Comparison of ENCODE assay signal across 8 cellular contexts in the genomic region with DNA sequence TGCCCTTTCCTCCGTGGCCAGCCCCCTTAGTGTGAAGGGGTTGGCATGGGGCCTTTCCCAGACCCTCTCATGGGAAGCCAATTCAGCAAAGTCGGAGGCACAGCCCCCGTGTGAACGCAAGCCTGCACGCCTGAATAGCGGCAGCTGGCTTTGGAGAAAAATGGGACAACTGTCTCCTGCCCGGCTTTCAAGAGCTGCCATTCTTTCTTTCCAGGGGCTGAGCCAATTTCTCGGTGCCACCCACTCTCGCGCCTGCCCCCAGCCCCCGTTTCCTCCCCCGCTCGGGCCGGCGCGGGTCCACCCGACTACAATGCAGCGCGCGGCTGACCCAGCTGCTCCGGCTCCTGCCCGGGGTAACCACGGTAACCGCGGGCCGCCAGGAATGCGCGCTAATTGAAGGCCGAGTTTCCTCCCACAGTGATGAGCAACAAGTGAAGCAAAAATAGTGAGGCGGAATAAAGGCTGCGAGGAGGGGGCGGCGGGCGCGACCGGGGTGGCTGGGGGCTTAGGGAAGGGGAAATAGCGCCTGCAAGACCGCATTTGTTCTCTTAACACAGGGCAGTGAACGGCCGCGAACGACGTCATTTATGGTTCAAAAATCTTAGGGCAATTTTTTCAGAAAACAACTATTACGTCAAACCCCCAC. TPM values are rescaled to one million over a fixed set of nuclear protein-coding genes. Genes with fewer than 3 reads are reported as not detected.
DNase-seq lines count a peak whose midpoint lies in the region; ATAC-seq, FAIRE-seq and TF ChIP-seq lines count a peak whose summit lies in the region.

No MANE protein-coding gene starts in this region.

- H3K4me1 Mint-ChIP-seq in natural killer cell, result peaks cover 27 to 28% of the 10 kb centered on the region in 2 donors

- peak overlapping the region; percentile 77 for H3K4me3 Mint-ChIP-seq in natural killer cell

- CTCF ChIA-PET in HepG2 (lab: Yijun Ruan, JAX; ENCODE audit: low intra/inter-chr PET ratio, low total read pairs), result no interaction called here

- H3K27ac ChIP-seq in right lobe of liver, result no peak overlapping the region
- no peak overlapping the region for H3K27ac ChIP-seq in HepG2 (ENCODE audit: extremely low read length, insufficient read depth, low read length)

- TF ChIP-seq POLR2A in right lobe of liver (IDR thresholded peaks at IDR 0.05) (no peak), HepG2 (IDR thresholded peaks at IDR 0.05; ENCODE audit: insufficient read depth in 1 of 2, low read depth in 2 of 2, low read length in 2 of 2) (no peak)

- TF ChIP-seq CTCF in right lobe of liver (IDR thresholded peaks at IDR 0.05) (no peak), HepG2 (CRISPR knock-in tag; IDR thresholded peaks at IDR 0.05) (no peak), fibroblast of the aortic adventitia (IDR thresholded peaks at IDR 0.05; ENCODE audit: insufficient read depth, low read length) (no peak), natural killer cell (IDR thresholded peaks at IDR 0.05) (no peak)

- H3K79me2 ChIP-seq in HepG2 (ENCODE audit: insufficient read depth, low read length), result no peaks in the 10 kb centered on the region

- FAIRE-seq in HepG2 (lab: Jason Lieb, UNC), result no peak

- DNase-seq in right lobe of liver, result peak in 2 of 3 donors; percentile 21 to 49
- no peak for DNase-seq in HepG2 (ENCODE audit: low spot score)
- peak; percentile 51 for DNase-seq in NCI-H774 (lab: John Stamatoyannopoulos, UW)
- peak; percentile 35 for DNase-seq in fibroblast of the aortic adventitia (ENCODE audit: low read depth)
- peak; percentile 43 for DNase-seq in natural killer cell
- DNase-seq in LoVo (ENCODE audit: low spot score), result no peak

- H3K27me3 Mint-ChIP-seq in natural killer cell (ENCODE audit: low read depth in 2 of 2), result peaks cover 14 to 23% of the 10 kb centered on the region in 2 donors

- H3K4me3 ChIP-seq in right lobe of liver (no peak overlapping the region), HepG2 (replicated peaks in 1 of 3; ENCODE audit: insufficient read depth in 1 of 3, low read depth in 2 of 3, low read length in 3 of 3) (no peak overlapping the region), fibroblast of the aortic adventitia (ENCODE audit: low read depth, low read length) (peak overlapping the region; percentile 23)

- in situ Hi-C loops in HepG2 (cut with HindIII; ENCODE audit: extremely low pct_ligation_motif_present, low pct_unique_long_range_greater_than_20kb), result no loop called here

- H3K36me3 ChIP-seq in right lobe of liver (no peaks in the 10 kb centered on the region), HepG2 (replicated peaks in 1 of 2; ENCODE audit: control insufficient read depth in 1 of 2, insufficient read depth in 2 of 2, low read length in 2 of 2) (no peaks in the 10 kb centered on the region)

- BruUV-seq in HepG2 (replicated peaks; lab: Mats Ljungman, UMichigan), result no TSS peak

- 14% methylated on average over 36 of the region's 44 CpGs for WGBS in right lobe of liver (ENCODE audit: insufficient coverage, low coverage, low lambda C conversion rate, missing lambda C conversion rate)
- 31% methylated on average over 44 of the region's 44 CpGs for WGBS in HepG2 (ENCODE audit: low lambda C conversion rate)

- no peak for TF ChIP-seq EP300 in HepG2 (IDR thresholded peaks at IDR 0.05; ENCODE audit: low read depth in 2 of 2, low read length in 2 of 2)
- no peak for TF ChIP-seq EP300 in HepG2 (CRISPR knock-in tag; IDR thresholded peaks at IDR 0.05; ENCODE audit: borderline replicate concordance)

- no peak overlapping the region for H2AFZ ChIP-seq in HepG2 (ENCODE audit: low read length)

- no peak overlapping the region for H3K9ac ChIP-seq in HepG2 (ENCODE audit: insufficient read depth, low read depth, low read length)

- H3K36me3 Mint-ChIP-seq in natural killer cell, result no peaks in the 10 kb centered on the region

- intact Hi-C loops in right lobe of liver (cut with DNase I) (no loop called here), HepG2 (cut with micrococcal nuclease; ENCODE audit: unreplicated experiment) (no loop called here), natural killer cell (cut with micrococcal nuclease) (no loop called here)

- H3K4me2 ChIP-seq in HepG2 (ENCODE audit: low read depth, low read length), result no peak overlapping the region

- peak overlapping the region in 1 of 2 donors; percentile 47 for H3K27ac Mint-ChIP-seq in natural killer cell

- POLR2A ChIA-PET in HepG2 (lab: Yijun Ruan, JAX), result no interaction called here

- no peak for TF ChIP-seq RAD21 in HepG2 (CRISPR knock-in tag; IDR thresholded peaks at IDR 0.05)

- H3K9me3 ChIP-seq in right lobe of liver, result no peaks in the 10 kb centered on the region
- H3K9me3 ChIP-seq in HepG2 (ENCODE audit: low read length), result no peaks in the 10 kb centered on the region

- H4K20me1 ChIP-seq in HepG2 (ENCODE audit: insufficient read depth, low read length), result no peaks in the 10 kb centered on the region

- H3K9me3 Mint-ChIP-seq in natural killer cell, result no peaks in the 10 kb centered on the region

- H3K27me3 ChIP-seq in right lobe of liver (no peaks in the 10 kb centered on the region), HepG2 (ENCODE audit: control insufficient read depth in 1 of 2, insufficient read depth in 2 of 2, low read length in 2 of 2) (peaks cover 0 to 31% of the 10 kb centered on the region in 2 experiments; a peak in 3 of 5 replicates)

- peaks cover 0 to 6% (median 0%) of the 10 kb centered on the region in 4 donors for H3K4me1 ChIP-seq in right lobe of liver
- no peaks in the 10 kb centered on the region for H3K4me1 ChIP-seq in HepG2 (ENCODE audit: insufficient read depth, low read length)

- ATAC-seq in right lobe of liver, result peak in 3 of 4 donors; percentile 30 to 38 (median 35)
- no peak for ATAC-seq in HepG2
- ATAC-seq in natural killer cell, result peak; percentile 57 to 87 (median 83)
- no peak for ATAC-seq in GM18861 (IDR thresholded peaks at IDR 0.05; ENCODE audit: unreplicated experiment)
- no peak for ATAC-seq in HG03354 (IDR thresholded peaks at IDR 0.05; ENCODE audit: poor library complexity, severe bottlenecking, unreplicated experiment)

TF ChIP-seq in HepG2, 621 proteins besides CTCF, POLR2A, EP300 and RAD21 (continues in another document):
- TF ChIP-seq ZNF354B (CRISPR knock-in tag; IDR thresholded peaks at IDR 0.05), result no peak

RNA-seq across cellular contexts. Expression of gene ILDR2, which starts 27.8 kb away (rescaled TPM):
- total RNA-seq in right lobe of liver (1 to 10 TPM; 1.4 to 3.7 (median 2.2) TPM), HepG2 (2016; rRNA removed; fragmentation: Illumina TruSeq; extraction: Trizol) (0.04 and 0.17 TPM in 2 replicates), fibroblast of the aortic adventitia (ENCODE audit: low replicate concordance) (0.09 and 0.25 TPM in 2 replicates), natural killer cell (1 to 10 TPM; 2.4 to 4.3 (median 2.8) TPM)
- not detected in 2 replicates for total RNA-seq in HepG2 (2016; cell fraction: cytosol; rRNA removed; fragmentation: Illumina TruSeq; extraction: Trizol; ENCODE audit: low read depth)
- 0.10 and 0.13 TPM in 2 replicates for total RNA-seq in HepG2 (2016; cell fraction: insoluble cytoplasmic fraction; rRNA removed; fragmentation: Illumina TruSeq; extraction: Trizol)
- 0.14 and 0.19 TPM in 2 replicates for total RNA-seq in HepG2 (2016; cell fraction: membrane; rRNA removed; fragmentation: Illumina TruSeq; extraction: Trizol)
- 0.09 and 0.13 TPM in 2 replicates for total RNA-seq in HepG2 (2016; cell fraction: nucleus; rRNA removed; fragmentation: Illumina TruSeq; extraction: Trizol)
- polyA plus RNA-seq in HepG2 (2011; rRNA removed), result 0.10 TPM in 1 of 2 replicates, not detected in the other
- polyA plus RNA-seq in HepG2 (2011; cell fraction: cytosol; rRNA removed), result under 0.01 and 0.01 TPM in 2 replicates
- not detected in 2 replicates for polyA plus RNA-seq in HepG2 (2011; cell fraction: nucleus; rRNA removed)
- polyA plus RNA-seq in HepG2 (2012), result not detected in 2 replicates
- polyA plus RNA-seq in HepG2 (2016; cell fraction: cytosol; fragmentation: Illumina TruSeq; extraction: Trizol; ENCODE audit: low read depth), result 0.07 and 0.08 TPM in 2 replicates
- polyA plus RNA-seq in HepG2 (2016; cell fraction: insoluble cytoplasmic fraction; fragmentation: Illumina TruSeq; extraction: Trizol; ENCODE audit: low read depth), result 0.08 TPM in 1 of 2 replicates, not detected in the other
- 0.07 and 0.10 TPM in 2 replicates for polyA plus RNA-seq in HepG2 (2016; cell fraction: membrane; fragmentation: Illumina TruSeq; extraction: Trizol; ENCODE audit: low read depth)
- polyA plus RNA-seq in HepG2 (2016; cell fraction: nucleus; fragmentation: Illumina TruSeq; extraction: Trizol; ENCODE audit: insufficient read depth, low read depth), result 0.07 and 0.27 TPM in 2 replicates
- polyA minus RNA-seq in HepG2 (2011; rRNA and poly(A)+ RNA removed; ENCODE audit: low replicate concordance), result not detected in 2 replicates
- not detected in 2 replicates for polyA minus RNA-seq in HepG2 (2011; cell fraction: cytosol; rRNA and poly(A)+ RNA removed)
- under 0.01 TPM in 1 of 2 replicates, not detected in the other for polyA minus RNA-seq in HepG2 (2011; cell fraction: nucleus; rRNA and poly(A)+ RNA removed)

RNA-seq across cellular contexts. Expression of gene MAEL, which starts 41.6 kb away (rescaled TPM):
- total RNA-seq in right lobe of liver, result under 1 TPM in 1 of 6 experiments, not detected in 5; 0.15 TPM
- total RNA-seq in HepG2 (2016; rRNA removed; fragmentation: Illumina TruSeq; extraction: Trizol), result not detected in 2 replicates
- not detected in 2 replicates for total RNA-seq in HepG2 (2016; cell fraction: cytosol; rRNA removed; fragmentation: Illumina TruSeq; extraction: Trizol; ENCODE audit: low read depth)
- not detected in 2 replicates for total RNA-seq in HepG2 (2016; cell fraction: insoluble cytoplasmic fraction; rRNA removed; fragmentation: Illumina TruSeq; extraction: Trizol)
- not detected in 2 replicates for total RNA-seq in HepG2 (2016; cell fraction: membrane; rRNA removed; fragmentation: Illumina TruSeq; extraction: Trizol)
- total RNA-seq in HepG2 (2016; cell fraction: nucleus; rRNA removed; fragmentation: Illumina TruSeq; extraction: Trizol), result not detected in 2 replicates
- not detected in 2 replicates for polyA plus RNA-seq in HepG2 (2011; rRNA removed)
- not detected in 2 replicates for polyA plus RNA-seq in HepG2 (2011; cell fraction: cytosol; rRNA removed)
- not detected in 2 replicates for polyA plus RNA-seq in HepG2 (2011; cell fraction: nucleus; rRNA removed)
- polyA plus RNA-seq in HepG2 (2012), result not detected in 2 replicates
- not detected in 2 replicates for polyA plus RNA-seq in HepG2 (2016; cell fraction: cytosol; fragmentation: Illumina TruSeq; extraction: Trizol; ENCODE audit: low read depth)
- polyA plus RNA-seq in HepG2 (2016; cell fraction: insoluble cytoplasmic fraction; fragmentation: Illumina TruSeq; extraction: Trizol; ENCODE audit: low read depth), result not detected in 2 replicates
- polyA plus RNA-seq in HepG2 (2016; cell fraction: membrane; fragmentation: Illumina TruSeq; extraction: Trizol; ENCODE audit: low read depth), result not detected in 2 replicates
- not detected in 2 replicates for polyA plus RNA-seq in HepG2 (2016; cell fraction: nucleus; fragmentation: Illumina TruSeq; extraction: Trizol; ENCODE audit: insufficient read depth, low read depth)
- polyA minus RNA-seq in HepG2 (2011; rRNA and poly(A)+ RNA removed; ENCODE audit: low replicate concordance), result not detected in 2 replicates
- not detected in 2 replicates for polyA minus RNA-seq in HepG2 (2011; cell fraction: cytosol; rRNA and poly(A)+ RNA removed)
- not detected in 2 replicates for polyA minus RNA-seq in HepG2 (2011; cell fraction: nucleus; rRNA and poly(A)+ RNA removed)
- not detected in 2 replicates for total RNA-seq in fibroblast of the aortic adventitia (ENCODE audit: low replicate concordance)
- total RNA-seq in natural killer cell, result under 1 TPM in 1 of 3 donors, not detected in 2; 0.19 TPM

Comparison
In these comparisons a context has a peak if more than half of its experiments do, and no peak if none do; other contexts are left out.
1. ATAC-seq: peak in right lobe of liver (3 of 4) and natural killer cell (3 of 3); none in HepG2 (single experiment), GM18861 (single experiment) and HG03354 (single experiment).
2. DNase-seq: peak in right lobe of liver (2 of 3), NCI-H774 (single experiment), fibroblast of the aortic adventitia (single experiment) and natural killer cell (single experiment); none in HepG2 (single experiment) and LoVo (single experiment).